Comparison of ENCODE assay signal across 10 cellular contexts in the genomic region with DNA sequence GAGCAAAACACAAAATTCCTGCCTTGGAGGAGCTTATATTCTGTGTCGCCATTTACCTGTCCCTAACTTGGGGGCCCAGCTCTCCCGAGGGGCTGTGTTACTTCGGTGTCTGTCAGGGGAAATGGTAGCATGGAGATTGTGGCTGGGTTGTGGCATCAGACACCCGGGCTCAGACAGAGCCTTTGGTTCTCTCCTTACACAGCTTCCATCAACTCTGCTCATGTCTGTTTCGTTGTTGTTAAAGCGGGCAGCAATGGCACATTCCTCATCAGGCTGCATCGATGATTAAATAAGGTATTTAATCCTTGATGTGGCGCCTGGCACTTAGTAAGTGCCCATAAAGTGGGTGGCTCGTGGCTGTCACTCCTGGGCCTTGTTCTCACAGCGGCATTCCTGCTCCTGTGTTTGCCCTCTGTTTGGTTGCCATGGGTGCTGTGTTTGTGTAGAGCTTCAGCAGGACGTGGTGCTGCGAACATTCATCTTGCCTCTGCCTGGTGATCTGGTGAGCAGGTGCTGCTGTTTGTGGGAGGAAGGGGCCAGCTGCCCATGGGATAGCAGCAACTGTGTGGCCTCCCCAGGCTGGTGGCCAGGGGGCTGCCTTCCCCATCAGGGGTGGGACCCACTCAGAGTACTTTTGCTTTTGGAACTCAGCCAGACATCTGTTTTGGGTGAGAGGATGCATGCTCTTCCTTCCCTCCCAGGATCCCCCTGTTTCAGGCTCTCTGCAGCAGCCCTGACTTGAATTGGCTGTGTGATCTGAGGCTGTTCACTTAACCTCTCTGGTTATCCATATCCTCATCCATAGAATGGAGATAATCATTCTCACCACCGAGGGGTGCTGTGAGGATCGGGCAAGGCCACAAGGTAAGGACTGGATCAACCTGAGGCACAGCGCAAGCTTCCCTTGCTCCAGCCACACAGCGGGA.
A peak's percentile ranks its signal among the peaks of the same experiment; 100 is the strongest.
DNase-seq lines count a peak whose midpoint lies in the region; ATAC-seq, FAIRE-seq and TF ChIP-seq lines count a peak whose summit lies in the region.
"Had no signal": no experiment of that assay in that cellular context is flagged by ENCODE, and none has a peak within 500 bp of the region (broad histone marks: within the 10 kb centered on the region; RNA-seq: fewer than 3 reads in every experiment).

No MANE protein-coding gene starts in this region.

- H3K9me3 ChIP-seq in keratinocyte (ENCODE audit: control insufficient read depth, low read depth, low read length) (no peaks in the 10 kb centered on the region), upper lobe of right lung (no peaks in the 10 kb centered on the region)

- POLR2A ChIA-PET in WTC11 (lab: Charles Lee) = no interaction called here

- H3K27me3 Mint-ChIP-seq in WTC11 (ENCODE audit: low read depth) = no peaks in the 10 kb centered on the region
- H3K27me3 Mint-ChIP-seq: activated naive CD8-positive, alpha-beta T cell had no signal

- H3K27me3 ChIP-seq in keratinocyte (ENCODE audit: control insufficient read depth, extremely low read depth, insufficient read depth, low read length) (no peaks in the 10 kb centered on the region), upper lobe of right lung (no peaks in the 10 kb centered on the region)

- dilution Hi-C loops in keratinocyte (cut with MboI; ENCODE audit: extremely low pct_ligation_motif_present, low sequenced_read_pairs) = no loop called here

- DNase-seq in DMS79 treated with DMSO at 0.1 percent for 48 hours (lab: John Stamatoyannopoulos, UW) (peak; percentile 3), DMS79 (lab: John Stamatoyannopoulos, UW) (no peak), WTC11 (ENCODE audit: low spot score) (peak; percentile 21), keratinocyte (ENCODE audit: low read depth, low spot score) (no peak), upper lobe of right lung (peak; percentile 67), HTR-8/SVneo (ENCODE audit: insufficient read length, low spot score) (no peak)

- H3K36me3 Mint-ChIP-seq in WTC11 = no peaks in the 10 kb centered on the region
- H3K36me3 Mint-ChIP-seq: activated naive CD8-positive, alpha-beta T cell had no signal

- ATAC-seq in WTC11 (peak; percentile 80), upper lobe of right lung (peak; percentile 79), GM21576 (IDR thresholded peaks at IDR 0.05; ENCODE audit: unreplicated experiment) (no peak), HG03354 (IDR thresholded peaks at IDR 0.05; ENCODE audit: poor library complexity, severe bottlenecking, unreplicated experiment) (no peak)

- TF ChIP-seq CTCF in WTC11 (IDR thresholded peaks at IDR 0.05) (no peak), keratinocyte (optimal IDR thresholded peaks at IDR 0.05 in 1 of 3, IDR thresholded peaks at IDR 0.05 in 1 of 3, conservative IDR thresholded peaks at IDR 0.05 in 1 of 3; ENCODE audit: extremely low read depth in 1 of 3, insufficient read depth in 2 of 3, low read length in 3 of 3) (peak in 1 of 3 experiments; percentile 19), upper lobe of right lung (IDR thresholded peaks at IDR 0.05) (no peak)

- no peak overlapping the region for H3K4me2 ChIP-seq in keratinocyte (ENCODE audit: control insufficient read depth, extremely low read depth, insufficient read depth, low read depth, low read length)

- no peak overlapping the region for H2AFZ ChIP-seq in keratinocyte (ENCODE audit: control insufficient read depth, low read length)

- H3K4me3 Mint-ChIP-seq in WTC11 = no peak overlapping the region
- H3K4me3 Mint-ChIP-seq: activated naive CD8-positive, alpha-beta T cell had no signal

- no peaks in the 10 kb centered on the region for H4K20me1 ChIP-seq in keratinocyte (ENCODE audit: control insufficient read depth, extremely low read depth, insufficient read depth, low read length)

- peak; percentile 61 for FAIRE-seq in keratinocyte (lab: Jason Lieb, UNC)
- FAIRE-seq in HTR-8/SVneo (lab: Jason Lieb, UNC) = no peak
- FAIRE-seq: A204.1 had no signal

- CTCF ChIA-PET in WTC11 (lab: Charles Lee) = interaction anchor here (0.6 to 0.9 kb wide), 3 partner anchors 16 to 157 kb away, joined by 3 to 4 read pairs (median 3); no protein-coding TSS in a partner anchor

- no peak overlapping the region for H3K4me3 ChIP-seq in keratinocyte (ENCODE audit: control insufficient read depth in 2 of 3, extremely low read depth in 1 of 3, insufficient read depth in 2 of 3, low read depth in 1 of 3, low read length in 3 of 3)
- H3K4me3 ChIP-seq in upper lobe of right lung = no peak overlapping the region

- peaks cover 16% of the 10 kb centered on the region for H3K9me3 Mint-ChIP-seq in WTC11

- H3K4me1 Mint-ChIP-seq in WTC11 = peaks cover 27% of the 10 kb centered on the region

- no peak overlapping the region for H3K9ac ChIP-seq in keratinocyte (ENCODE audit: control insufficient read depth, extremely low read depth, insufficient read depth, low read length)

- H3K27ac Mint-ChIP-seq in WTC11 = no peak overlapping the region
- H3K27ac Mint-ChIP-seq: activated naive CD8-positive, alpha-beta T cell had no signal

- no peaks in the 10 kb centered on the region for H3K79me2 ChIP-seq in keratinocyte (ENCODE audit: control insufficient read depth, insufficient read depth, low read length)

- H3K9me1 ChIP-seq in keratinocyte (ENCODE audit: control insufficient read depth, extremely low read depth, insufficient read depth, low read length) = no peaks in the 10 kb centered on the region

- H3K27ac ChIP-seq in keratinocyte (ENCODE audit: control insufficient read depth, insufficient read depth, low read length) (no peak overlapping the region), upper lobe of right lung (peak overlapping the region; percentile 24)

- H3K4me1 ChIP-seq in keratinocyte (ENCODE audit: control insufficient read depth, extremely low read depth, insufficient read depth, low read length) (peaks cover 20% of the 10 kb centered on the region), upper lobe of right lung (no peaks in the 10 kb centered on the region)

- intact Hi-C loops in upper lobe of right lung (cut with DNase I) = no loop called here

- H3K36me3 ChIP-seq in keratinocyte (ENCODE audit: control insufficient read depth in 2 of 2, extremely low read depth in 1 of 2, insufficient read depth in 2 of 2, low read length in 2 of 2) = no peaks in the 10 kb centered on the region
- no peaks in the 10 kb centered on the region for H3K36me3 ChIP-seq in upper lobe of right lung

TF ChIP-seq in WTC11, 78 proteins besides CTCF, POLR2A, EP300 and RAD21:
- no peak for TF ChIP-seq ZNF423 (CRISPR knock-in tag; IDR thresholded peaks at IDR 0.05)
- no peak for TF ChIP-seq TEAD4 (CRISPR knock-in tag; IDR thresholded peaks at IDR 0.05)
- no peak for TF ChIP-seq MXD4 (CRISPR knock-in tag; IDR thresholded peaks at IDR 0.05; ENCODE audit: borderline replicate concordance)
- no peak for TF ChIP-seq CREM (CRISPR knock-in tag; IDR thresholded peaks at IDR 0.05)
- no peak for TF ChIP-seq ETV6 (CRISPR knock-in tag; IDR thresholded peaks at IDR 0.05)
- TF ChIP-seq, protein P1, sequence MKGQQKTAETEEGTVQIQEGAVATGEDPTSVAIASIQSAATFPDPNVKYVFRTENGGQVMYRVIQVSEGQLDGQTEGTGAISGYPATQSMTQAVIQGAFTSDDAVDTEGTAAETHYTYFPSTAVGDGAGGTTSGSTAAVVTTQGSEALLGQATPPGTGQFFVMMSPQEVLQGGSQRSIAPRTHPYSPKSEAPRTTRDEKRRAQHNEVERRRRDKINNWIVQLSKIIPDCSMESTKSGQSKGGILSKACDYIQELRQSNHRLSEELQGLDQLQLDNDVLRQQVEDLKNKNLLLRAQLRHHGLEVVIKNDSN (CRISPR knock-in tag; IDR thresholded peaks at IDR 0.05) = no peak
- TF ChIP-seq NR1H2 (CRISPR knock-in tag; IDR thresholded peaks at IDR 0.05) = no peak
- no peak for TF ChIP-seq ZNF263 (CRISPR knock-in tag; IDR thresholded peaks at IDR 0.05; ENCODE audit: low read depth)
- TF ChIP-seq, protein P2, sequence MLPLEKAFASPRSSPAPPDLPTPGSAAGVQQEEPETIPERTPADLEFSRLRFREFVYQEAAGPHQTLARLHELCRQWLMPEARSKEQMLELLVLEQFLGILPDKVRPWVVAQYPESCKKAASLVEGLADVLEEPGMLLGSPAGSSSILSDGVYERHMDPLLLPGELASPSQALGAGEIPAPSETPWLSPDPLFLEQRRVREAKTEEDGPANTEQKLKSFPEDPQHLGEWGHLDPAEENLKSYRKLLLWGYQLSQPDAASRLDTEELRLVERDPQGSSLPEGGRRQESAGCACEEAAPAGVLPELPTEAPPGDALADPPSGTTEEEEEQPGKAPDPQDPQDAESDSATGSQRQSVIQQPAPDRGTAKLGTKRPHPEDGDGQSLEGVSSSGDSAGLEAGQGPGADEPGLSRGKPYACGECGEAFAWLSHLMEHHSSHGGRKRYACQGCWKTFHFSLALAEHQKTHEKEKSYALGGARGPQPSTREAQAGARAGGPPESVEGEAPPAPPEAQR (CRISPR knock-in tag; IDR thresholded peaks at IDR 0.05) = no peak
- TF ChIP-seq, protein P3, sequence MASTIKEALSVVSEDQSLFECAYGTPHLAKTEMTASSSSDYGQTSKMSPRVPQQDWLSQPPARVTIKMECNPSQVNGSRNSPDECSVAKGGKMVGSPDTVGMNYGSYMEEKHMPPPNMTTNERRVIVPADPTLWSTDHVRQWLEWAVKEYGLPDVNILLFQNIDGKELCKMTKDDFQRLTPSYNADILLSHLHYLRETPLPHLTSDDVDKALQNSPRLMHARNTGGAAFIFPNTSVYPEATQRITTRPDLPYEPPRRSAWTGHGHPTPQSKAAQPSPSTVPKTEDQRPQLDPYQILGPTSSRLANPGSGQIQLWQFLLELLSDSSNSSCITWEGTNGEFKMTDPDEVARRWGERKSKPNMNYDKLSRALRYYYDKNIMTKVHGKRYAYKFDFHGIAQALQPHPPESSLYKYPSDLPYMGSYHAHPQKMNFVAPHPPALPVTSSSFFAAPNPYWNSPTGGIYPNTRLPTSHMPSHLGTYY (CRISPR knock-in tag; IDR thresholded peaks at IDR 0.05) = no peak
- TF ChIP-seq FOXJ3 (CRISPR knock-in tag; IDR thresholded peaks at IDR 0.05; ENCODE audit: borderline replicate concordance) = no peak
- TF ChIP-seq ZNF416 (CRISPR knock-in tag; IDR thresholded peaks at IDR 0.05) = no peak
- TF ChIP-seq ZNF232 (CRISPR knock-in tag; IDR thresholded peaks at IDR 0.05) = no peak
- TF ChIP-seq SMAD4 (CRISPR knock-in tag; IDR thresholded peaks at IDR 0.05) = no peak
- no peak for TF ChIP-seq CBFB (CRISPR knock-in tag; IDR thresholded peaks at IDR 0.05; ENCODE audit: low read depth)
- no peak for TF ChIP-seq MYBL2 (CRISPR knock-in tag; IDR thresholded peaks at IDR 0.05)
- TF ChIP-seq, protein P4, sequence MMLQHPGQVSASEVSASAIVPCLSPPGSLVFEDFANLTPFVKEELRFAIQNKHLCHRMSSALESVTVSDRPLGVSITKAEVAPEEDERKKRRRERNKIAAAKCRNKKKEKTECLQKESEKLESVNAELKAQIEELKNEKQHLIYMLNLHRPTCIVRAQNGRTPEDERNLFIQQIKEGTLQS (CRISPR knock-in tag; conservative IDR thresholded peaks at IDR 0.05) = no peak
- no peak for TF ChIP-seq SMAD3 (CRISPR knock-in tag; IDR thresholded peaks at IDR 0.05; ENCODE audit: borderline replicate concordance)

Comparison
In these comparisons a context has a peak if more than half of its experiments do, and no peak if none do; other contexts are left out.
1. DNase-seq: peak in DMS79 treated with DMSO at 0.1 percent for 48 hours (single experiment), WTC11 (single experiment) and upper lobe of right lung (single experiment); none in DMS79 (single experiment), keratinocyte (single experiment) and HTR-8/SVneo (single experiment).
2. ATAC-seq: peak in WTC11 (single experiment) and upper lobe of right lung (single experiment); none in GM21576 (single experiment) and HG03354 (single experiment).